Comparison of ENCODE assay signal across 23 cellular contexts in the genomic region with DNA sequence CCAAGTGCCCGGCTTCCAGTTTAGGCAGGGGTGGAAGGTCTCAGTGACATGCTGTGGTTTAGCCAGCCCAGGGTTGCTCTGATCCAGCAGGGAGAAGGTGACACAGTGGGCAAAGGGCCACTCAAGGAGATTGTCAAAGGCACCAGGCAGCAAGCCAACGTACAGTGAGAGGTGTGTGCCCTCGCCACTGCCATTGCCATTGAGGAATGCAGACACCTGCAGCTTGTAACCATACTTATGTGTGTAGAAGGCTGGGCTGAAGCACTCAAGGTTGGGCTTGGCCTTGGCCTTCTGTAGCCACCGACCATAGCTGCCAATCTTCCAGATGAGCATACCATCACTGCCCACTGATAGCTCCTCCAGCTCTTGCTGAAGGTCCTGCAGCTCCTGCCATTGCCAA. TPM values are rescaled to one million over a fixed set of nuclear protein-coding genes. Genes with fewer than 3 reads are reported as not detected.
"Had no signal": no experiment of that assay in that cellular context is flagged by ENCODE, and none has a peak within 500 bp of the region (broad histone marks: within the 10 kb centered on the region; RNA-seq: fewer than 3 reads in every experiment).

No MANE protein-coding gene starts in this region.

- ATAC-seq: activated T-helper 17 cell treated with anti-CD3 and anti-CD28 coated beads, Interleukin-2, amount 50 U/mL, for 72 hours; T-cell had no signal

- H3K4me2 ChIP-seq: PC-9 had no signal

- H3K27ac ChIP-seq: PC-9, SK-N-MC had no signal

- DNase-seq: activated CD4-positive, alpha-beta memory T cell treated with anti-CD3 and anti-CD28 coated beads for 36 hours; activated CD4-positive, alpha-beta T cell treated with anti-CD3 and anti-CD28 coated beads, Interleukin-2, amount 10 ng/mL, durations not matched to agents 7 days and 5 days; activated CD4-positive, CD25-positive, alpha-beta regulatory T cell; activated gamma-delta T cell; activated naive CD4-positive, alpha-beta T cell treated with anti-CD3 and anti-CD28 coated beads for 36 hours; activated T-cell treated with anti-CD3 and anti-CD28 coated beads for 4 hours; activated T-cell treated with anti-CD3 and anti-CD28 coated beads, Interleukin-2, amount 50 U/mL, for 48 hours; amygdala; KG1; NCI-H1048; NCI-H146; NCI-H187 treated with DMSO at 0.1 percent for 48 hours; NCI-H510A treated with DMSO at 0.1 percent for 48 hours; NCI-H69; PC-9; T-cell; T-helper 2 cell had no signal

- H2AFZ ChIP-seq: PC-9 had no signal

- H3K4me3 ChIP-seq: PC-9, SK-N-MC had no signal

RNA-seq across cellular contexts. Expression of a gene that starts 59.8 kb away (rescaled TPM):
- total RNA-seq: activated CD4-positive, alpha-beta memory T cell treated with anti-CD3 and anti-CD28 coated beads for 36 hours; activated CD4-positive, alpha-beta T cell treated with anti-CD3 and anti-CD28 coated beads, Interleukin-2, amount 10 ng/mL, durations not matched to agents 7 days and 5 days; activated CD8-positive, alpha-beta memory T cell treated with anti-CD3 and anti-CD28 coated beads for 36 hours; activated naive CD4-positive, alpha-beta T cell treated with anti-CD3 and anti-CD28 coated beads for 36 hours; activated T-helper 17 cell treated with anti-CD3 and anti-CD28 coated beads, Interleukin-2, amount 50 U/mL, for 72 hours; astrocyte; LHCN-M2; M059J; PC-9; T-cell had no signal
